1 cellular context compared by ENCODE assay signal in the genomic region with DNA sequence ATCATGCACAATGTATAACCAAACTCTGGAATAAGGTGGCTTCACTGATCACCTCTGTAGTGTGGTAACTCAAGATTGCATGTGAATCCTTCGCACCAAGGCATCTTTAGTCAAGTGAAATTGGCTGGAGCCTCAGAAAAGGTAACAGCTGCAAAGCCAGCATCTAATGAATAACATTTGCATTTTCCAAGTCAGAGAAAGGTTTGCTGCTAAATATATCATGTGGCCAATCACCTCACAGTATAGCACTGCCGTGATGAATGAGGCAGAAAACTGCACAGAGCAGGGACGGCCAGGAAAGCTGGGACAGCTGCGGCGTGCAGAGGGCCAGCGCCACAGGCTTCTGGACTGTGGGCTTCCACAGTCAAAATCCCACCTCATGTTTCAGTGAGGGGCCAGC.
TF ChIP-seq lines count a peak whose summit lies in the region.

No MANE protein-coding gene starts in this region.

TF ChIP-seq in GM12878, 131 proteins besides CTCF, POLR2A, EP300 and RAD21 (continued from another document and continues in another):
- TF ChIP-seq, protein P1, sequence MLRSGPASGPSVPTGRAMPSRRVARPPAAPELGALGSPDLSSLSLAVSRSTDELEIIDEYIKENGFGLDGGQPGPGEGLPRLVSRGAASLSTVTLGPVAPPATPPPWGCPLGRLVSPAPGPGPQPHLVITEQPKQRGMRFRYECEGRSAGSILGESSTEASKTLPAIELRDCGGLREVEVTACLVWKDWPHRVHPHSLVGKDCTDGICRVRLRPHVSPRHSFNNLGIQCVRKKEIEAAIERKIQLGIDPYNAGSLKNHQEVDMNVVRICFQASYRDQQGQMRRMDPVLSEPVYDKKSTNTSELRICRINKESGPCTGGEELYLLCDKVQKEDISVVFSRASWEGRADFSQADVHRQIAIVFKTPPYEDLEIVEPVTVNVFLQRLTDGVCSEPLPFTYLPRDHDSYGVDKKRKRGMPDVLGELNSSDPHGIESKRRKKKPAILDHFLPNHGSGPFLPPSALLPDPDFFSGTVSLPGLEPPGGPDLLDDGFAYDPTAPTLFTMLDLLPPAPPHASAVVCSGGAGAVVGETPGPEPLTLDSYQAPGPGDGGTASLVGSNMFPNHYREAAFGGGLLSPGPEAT (IDR thresholded peaks at IDR 0.05; ENCODE audit: low read depth): 0 out of 2 replicates have a peak, but pooled peaks have one; percentile 18
- TF ChIP-seq CEBPB (IDR thresholded peaks at IDR 0.05; ENCODE audit: borderline replicate concordance in 1 of 2, low read depth in 2 of 2, low read length in 2 of 2) (no peak), MEF2A (IDR thresholded peaks at IDR 0.05; ENCODE audit: insufficient read depth, low read depth, low read length) (0 out of 2 replicates have a peak, but pooled peaks have one; percentile 40), CBFB (IDR thresholded peaks at IDR 0.05; ENCODE audit: low read depth) (0 out of 2 replicates have a peak, but pooled peaks have one; percentile 39), CHD1 (IDR thresholded peaks at IDR 0.05; ENCODE audit: low read depth, low read length) (no peak), PML (IDR thresholded peaks at IDR 0.05; ENCODE audit: low read length) (0 out of 2 replicates have a peak, but pooled peaks have one; percentile 28), SREBF2 (IDR thresholded peaks at IDR 0.05; ENCODE audit: low read length) (no peak), RBBP5 (conservative IDR thresholded peaks at IDR 0.05) (no peak), FOXK2 (IDR thresholded peaks at IDR 0.05) (no peak), SREBF1 (IDR thresholded peaks at IDR 0.05; ENCODE audit: low read length) (no peak), TCF12 (IDR thresholded peaks at IDR 0.05; ENCODE audit: low read depth, low read length) (no peak), ZBED1 (IDR thresholded peaks at IDR 0.05; ENCODE audit: borderline replicate concordance) (no peak), PAX5 (IDR thresholded peaks at IDR 0.05; ENCODE audit: borderline replicate concordance, low read depth, low read length) (no peak), HCFC1 (IDR thresholded peaks at IDR 0.05; ENCODE audit: low read length) (no peak), TAF1 (IDR thresholded peaks at IDR 0.05; ENCODE audit: borderline replicate concordance, low read depth, low read length) (0 out of 2 replicates have a peak, but pooled peaks have one; percentile 12), YBX1 (IDR thresholded peaks at IDR 0.05) (no peak), TARDBP (IDR thresholded peaks at IDR 0.05; ENCODE audit: borderline replicate concordance) (no peak), MTA2 (IDR thresholded peaks at IDR 0.05; ENCODE audit: low read depth) (no peak), ZNF384 (IDR thresholded peaks at IDR 0.05; ENCODE audit: borderline replicate concordance, low read depth, low read length) (no peak), ZNF217 (IDR thresholded peaks at IDR 0.05) (no peak), SMAD1 (IDR thresholded peaks at IDR 0.05; ENCODE audit: low read depth, partially characterized antibody) (no peak), PAX8 (IDR thresholded peaks at IDR 0.05) (no peak), SRF (IDR thresholded peaks at IDR 0.05; ENCODE audit: low read depth in 2 of 2, low read length in 2 of 2) (no peak), SP1 (IDR thresholded peaks at IDR 0.05; ENCODE audit: low read depth, low read length) (no peak), FOS (IDR thresholded peaks at IDR 0.05; ENCODE audit: borderline replicate concordance, extremely low read depth, insufficient read length) (no peak), RCOR1 (conservative IDR thresholded peaks at IDR 0.05; ENCODE audit: low read depth, low read length) (no peak), IKZF2 (IDR thresholded peaks at IDR 0.05) (peak; percentile 14 to 47; a peak in 2 of 4 replicates), ZNF622 (IDR thresholded peaks at IDR 0.05) (no peak)
- TF ChIP-seq, protein P2, sequence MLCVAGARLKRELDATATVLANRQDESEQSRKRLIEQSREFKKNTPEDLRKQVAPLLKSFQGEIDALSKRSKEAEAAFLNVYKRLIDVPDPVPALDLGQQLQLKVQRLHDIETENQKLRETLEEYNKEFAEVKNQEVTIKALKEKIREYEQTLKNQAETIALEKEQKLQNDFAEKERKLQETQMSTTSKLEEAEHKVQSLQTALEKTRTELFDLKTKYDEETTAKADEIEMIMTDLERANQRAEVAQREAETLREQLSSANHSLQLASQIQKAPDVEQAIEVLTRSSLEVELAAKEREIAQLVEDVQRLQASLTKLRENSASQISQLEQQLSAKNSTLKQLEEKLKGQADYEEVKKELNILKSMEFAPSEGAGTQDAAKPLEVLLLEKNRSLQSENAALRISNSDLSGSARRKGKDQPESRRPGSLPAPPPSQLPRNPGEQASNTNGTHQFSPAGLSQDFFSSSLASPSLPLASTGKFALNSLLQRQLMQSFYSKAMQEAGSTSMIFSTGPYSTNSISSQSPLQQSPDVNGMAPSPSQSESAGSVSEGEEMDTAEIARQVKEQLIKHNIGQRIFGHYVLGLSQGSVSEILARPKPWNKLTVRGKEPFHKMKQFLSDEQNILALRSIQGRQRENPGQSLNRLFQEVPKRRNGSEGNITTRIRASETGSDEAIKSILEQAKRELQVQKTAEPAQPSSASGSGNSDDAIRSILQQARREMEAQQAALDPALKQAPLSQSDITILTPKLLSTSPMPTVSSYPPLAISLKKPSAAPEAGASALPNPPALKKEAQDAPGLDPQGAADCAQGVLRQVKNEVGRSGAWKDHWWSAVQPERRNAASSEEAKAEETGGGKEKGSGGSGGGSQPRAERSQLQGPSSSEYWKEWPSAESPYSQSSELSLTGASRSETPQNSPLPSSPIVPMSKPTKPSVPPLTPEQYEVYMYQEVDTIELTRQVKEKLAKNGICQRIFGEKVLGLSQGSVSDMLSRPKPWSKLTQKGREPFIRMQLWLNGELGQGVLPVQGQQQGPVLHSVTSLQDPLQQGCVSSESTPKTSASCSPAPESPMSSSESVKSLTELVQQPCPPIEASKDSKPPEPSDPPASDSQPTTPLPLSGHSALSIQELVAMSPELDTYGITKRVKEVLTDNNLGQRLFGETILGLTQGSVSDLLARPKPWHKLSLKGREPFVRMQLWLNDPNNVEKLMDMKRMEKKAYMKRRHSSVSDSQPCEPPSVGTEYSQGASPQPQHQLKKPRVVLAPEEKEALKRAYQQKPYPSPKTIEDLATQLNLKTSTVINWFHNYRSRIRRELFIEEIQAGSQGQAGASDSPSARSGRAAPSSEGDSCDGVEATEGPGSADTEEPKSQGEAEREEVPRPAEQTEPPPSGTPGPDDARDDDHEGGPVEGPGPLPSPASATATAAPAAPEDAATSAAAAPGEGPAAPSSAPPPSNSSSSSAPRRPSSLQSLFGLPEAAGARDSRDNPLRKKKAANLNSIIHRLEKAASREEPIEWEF (IDR thresholded peaks at IDR 0.05; ENCODE audit: insufficient replicate concordance, low read depth, low read length): no peak
- TF ChIP-seq, protein P3, sequence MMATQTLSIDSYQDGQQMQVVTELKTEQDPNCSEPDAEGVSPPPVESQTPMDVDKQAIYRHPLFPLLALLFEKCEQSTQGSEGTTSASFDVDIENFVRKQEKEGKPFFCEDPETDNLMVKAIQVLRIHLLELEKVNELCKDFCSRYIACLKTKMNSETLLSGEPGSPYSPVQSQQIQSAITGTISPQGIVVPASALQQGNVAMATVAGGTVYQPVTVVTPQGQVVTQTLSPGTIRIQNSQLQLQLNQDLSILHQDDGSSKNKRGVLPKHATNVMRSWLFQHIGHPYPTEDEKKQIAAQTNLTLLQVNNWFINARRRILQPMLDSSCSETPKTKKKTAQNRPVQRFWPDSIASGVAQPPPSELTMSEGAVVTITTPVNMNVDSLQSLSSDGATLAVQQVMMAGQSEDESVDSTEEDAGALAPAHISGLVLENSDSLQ (IDR thresholded peaks at IDR 0.05): no peak
- TF ChIP-seq, protein P4, sequence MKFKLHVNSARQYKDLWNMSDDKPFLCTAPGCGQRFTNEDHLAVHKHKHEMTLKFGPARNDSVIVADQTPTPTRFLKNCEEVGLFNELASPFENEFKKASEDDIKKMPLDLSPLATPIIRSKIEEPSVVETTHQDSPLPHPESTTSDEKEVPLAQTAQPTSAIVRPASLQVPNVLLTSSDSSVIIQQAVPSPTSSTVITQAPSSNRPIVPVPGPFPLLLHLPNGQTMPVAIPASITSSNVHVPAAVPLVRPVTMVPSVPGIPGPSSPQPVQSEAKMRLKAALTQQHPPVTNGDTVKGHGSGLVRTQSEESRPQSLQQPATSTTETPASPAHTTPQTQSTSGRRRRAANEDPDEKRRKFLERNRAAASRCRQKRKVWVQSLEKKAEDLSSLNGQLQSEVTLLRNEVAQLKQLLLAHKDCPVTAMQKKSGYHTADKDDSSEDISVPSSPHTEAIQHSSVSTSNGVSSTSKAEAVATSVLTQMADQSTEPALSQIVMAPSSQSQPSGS (IDR thresholded peaks at IDR 0.05; ENCODE audit: low read length): no peak; the same call in 1 of the 2 replicates
- TF ChIP-seq, protein P5, sequence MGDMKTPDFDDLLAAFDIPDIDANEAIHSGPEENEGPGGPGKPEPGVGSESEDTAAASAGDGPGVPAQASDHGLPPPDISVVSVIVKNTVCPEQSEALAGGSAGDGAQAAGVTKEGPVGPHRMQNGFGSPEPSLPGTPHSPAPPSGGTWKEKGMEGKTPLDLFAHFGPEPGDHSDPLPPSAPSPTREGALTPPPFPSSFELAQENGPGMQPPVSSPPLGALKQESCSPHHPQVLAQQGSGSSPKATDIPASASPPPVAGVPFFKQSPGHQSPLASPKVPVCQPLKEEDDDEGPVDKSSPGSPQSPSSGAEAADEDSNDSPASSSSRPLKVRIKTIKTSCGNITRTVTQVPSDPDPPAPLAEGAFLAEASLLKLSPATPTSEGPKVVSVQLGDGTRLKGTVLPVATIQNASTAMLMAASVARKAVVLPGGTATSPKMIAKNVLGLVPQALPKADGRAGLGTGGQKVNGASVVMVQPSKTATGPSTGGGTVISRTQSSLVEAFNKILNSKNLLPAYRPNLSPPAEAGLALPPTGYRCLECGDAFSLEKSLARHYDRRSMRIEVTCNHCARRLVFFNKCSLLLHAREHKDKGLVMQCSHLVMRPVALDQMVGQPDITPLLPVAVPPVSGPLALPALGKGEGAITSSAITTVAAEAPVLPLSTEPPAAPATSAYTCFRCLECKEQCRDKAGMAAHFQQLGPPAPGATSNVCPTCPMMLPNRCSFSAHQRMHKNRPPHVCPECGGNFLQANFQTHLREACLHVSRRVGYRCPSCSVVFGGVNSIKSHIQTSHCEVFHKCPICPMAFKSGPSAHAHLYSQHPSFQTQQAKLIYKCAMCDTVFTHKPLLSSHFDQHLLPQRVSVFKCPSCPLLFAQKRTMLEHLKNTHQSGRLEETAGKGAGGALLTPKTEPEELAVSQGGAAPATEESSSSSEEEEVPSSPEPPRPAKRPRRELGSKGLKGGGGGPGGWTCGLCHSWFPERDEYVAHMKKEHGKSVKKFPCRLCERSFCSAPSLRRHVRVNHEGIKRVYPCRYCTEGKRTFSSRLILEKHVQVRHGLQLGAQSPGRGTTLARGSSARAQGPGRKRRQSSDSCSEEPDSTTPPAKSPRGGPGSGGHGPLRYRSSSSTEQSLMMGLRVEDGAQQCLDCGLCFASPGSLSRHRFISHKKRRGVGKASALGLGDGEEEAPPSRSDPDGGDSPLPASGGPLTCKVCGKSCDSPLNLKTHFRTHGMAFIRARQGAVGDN (IDR thresholded peaks at IDR 0.05): no peak
- TF ChIP-seq, protein P6, sequence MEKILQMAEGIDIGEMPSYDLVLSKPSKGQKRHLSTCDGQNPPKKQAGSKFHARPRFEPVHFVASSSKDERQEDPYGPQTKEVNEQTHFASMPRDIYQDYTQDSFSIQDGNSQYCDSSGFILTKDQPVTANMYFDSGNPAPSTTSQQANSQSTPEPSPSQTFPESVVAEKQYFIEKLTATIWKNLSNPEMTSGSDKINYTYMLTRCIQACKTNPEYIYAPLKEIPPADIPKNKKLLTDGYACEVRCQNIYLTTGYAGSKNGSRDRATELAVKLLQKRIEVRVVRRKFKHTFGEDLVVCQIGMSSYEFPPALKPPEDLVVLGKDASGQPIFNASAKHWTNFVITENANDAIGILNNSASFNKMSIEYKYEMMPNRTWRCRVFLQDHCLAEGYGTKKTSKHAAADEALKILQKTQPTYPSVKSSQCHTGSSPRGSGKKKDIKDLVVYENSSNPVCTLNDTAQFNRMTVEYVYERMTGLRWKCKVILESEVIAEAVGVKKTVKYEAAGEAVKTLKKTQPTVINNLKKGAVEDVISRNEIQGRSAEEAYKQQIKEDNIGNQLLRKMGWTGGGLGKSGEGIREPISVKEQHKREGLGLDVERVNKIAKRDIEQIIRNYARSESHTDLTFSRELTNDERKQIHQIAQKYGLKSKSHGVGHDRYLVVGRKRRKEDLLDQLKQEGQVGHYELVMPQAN (conservative IDR thresholded peaks at IDR 0.05): no peak
- TF ChIP-seq, protein P7, sequence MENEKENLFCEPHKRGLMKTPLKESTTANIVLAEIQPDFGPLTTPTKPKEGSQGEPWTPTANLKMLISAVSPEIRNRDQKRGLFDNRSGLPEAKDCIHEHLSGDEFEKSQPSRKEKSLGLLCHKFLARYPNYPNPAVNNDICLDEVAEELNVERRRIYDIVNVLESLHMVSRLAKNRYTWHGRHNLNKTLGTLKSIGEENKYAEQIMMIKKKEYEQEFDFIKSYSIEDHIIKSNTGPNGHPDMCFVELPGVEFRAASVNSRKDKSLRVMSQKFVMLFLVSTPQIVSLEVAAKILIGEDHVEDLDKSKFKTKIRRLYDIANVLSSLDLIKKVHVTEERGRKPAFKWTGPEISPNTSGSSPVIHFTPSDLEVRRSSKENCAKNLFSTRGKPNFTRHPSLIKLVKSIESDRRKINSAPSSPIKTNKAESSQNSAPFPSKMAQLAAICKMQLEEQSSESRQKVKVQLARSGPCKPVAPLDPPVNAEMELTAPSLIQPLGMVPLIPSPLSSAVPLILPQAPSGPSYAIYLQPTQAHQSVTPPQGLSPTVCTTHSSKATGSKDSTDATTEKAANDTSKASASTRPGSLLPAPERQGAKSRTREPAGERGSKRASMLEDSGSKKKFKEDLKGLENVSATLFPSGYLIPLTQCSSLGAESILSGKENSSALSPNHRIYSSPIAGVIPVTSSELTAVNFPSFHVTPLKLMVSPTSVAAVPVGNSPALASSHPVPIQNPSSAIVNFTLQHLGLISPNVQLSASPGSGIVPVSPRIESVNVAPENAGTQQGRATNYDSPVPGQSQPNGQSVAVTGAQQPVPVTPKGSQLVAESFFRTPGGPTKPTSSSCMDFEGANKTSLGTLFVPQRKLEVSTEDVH (IDR thresholded peaks at IDR 0.05; ENCODE audit: low read depth, partially characterized antibody): no peak
- TF ChIP-seq, protein P8, sequence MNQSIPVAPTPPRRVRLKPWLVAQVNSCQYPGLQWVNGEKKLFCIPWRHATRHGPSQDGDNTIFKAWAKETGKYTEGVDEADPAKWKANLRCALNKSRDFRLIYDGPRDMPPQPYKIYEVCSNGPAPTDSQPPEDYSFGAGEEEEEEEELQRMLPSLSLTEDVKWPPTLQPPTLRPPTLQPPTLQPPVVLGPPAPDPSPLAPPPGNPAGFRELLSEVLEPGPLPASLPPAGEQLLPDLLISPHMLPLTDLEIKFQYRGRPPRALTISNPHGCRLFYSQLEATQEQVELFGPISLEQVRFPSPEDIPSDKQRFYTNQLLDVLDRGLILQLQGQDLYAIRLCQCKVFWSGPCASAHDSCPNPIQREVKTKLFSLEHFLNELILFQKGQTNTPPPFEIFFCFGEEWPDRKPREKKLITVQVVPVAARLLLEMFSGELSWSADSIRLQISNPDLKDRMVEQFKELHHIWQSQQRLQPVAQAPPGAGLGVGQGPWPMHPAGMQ (IDR thresholded peaks at IDR 0.05; ENCODE audit: borderline replicate concordance): no peak
- TF ChIP-seq, protein P9, sequence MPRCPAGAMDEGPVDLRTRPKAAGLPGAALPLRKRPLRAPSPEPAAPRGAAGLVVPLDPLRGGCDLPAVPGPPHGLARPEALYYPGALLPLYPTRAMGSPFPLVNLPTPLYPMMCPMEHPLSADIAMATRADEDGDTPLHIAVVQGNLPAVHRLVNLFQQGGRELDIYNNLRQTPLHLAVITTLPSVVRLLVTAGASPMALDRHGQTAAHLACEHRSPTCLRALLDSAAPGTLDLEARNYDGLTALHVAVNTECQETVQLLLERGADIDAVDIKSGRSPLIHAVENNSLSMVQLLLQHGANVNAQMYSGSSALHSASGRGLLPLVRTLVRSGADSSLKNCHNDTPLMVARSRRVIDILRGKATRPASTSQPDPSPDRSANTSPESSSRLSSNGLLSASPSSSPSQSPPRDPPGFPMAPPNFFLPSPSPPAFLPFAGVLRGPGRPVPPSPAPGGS (IDR thresholded peaks at IDR 0.05; ENCODE audit: borderline replicate concordance, insufficient read depth, low read depth, low read length, poor library complexity, severe bottlenecking): no peak
